In genomic region chr6:124964084-124964763, GRCh38 we compare ENCODE assay signal across 8 cellular contexts. TPM values are rescaled to one million over a fixed set of nuclear protein-coding genes. Genes with fewer than 3 reads are reported as not detected.
DNase-seq lines count a peak whose midpoint lies in the region; ATAC-seq and TF ChIP-seq lines count a peak whose summit lies in the region.

No MANE protein-coding gene starts in this region.

- H3K27ac ChIP-seq in CD4-positive, alpha-beta T cell (ENCODE audit: low read depth, low read length), result no peak overlapping the region
- H3K27ac ChIP-seq in SJCRH30, result peak overlapping the region; percentile 63

- no peaks in the 10 kb centered on the region; the same call in 1 of the 2 replicates for H3K36me3 ChIP-seq in SJCRH30

- peaks cover 32% of the 10 kb centered on the region for H3K27me3 ChIP-seq in CD4-positive, alpha-beta T cell (ENCODE audit: control insufficient read depth, insufficient read depth, low read length)
- no peaks in the 10 kb centered on the region for H3K27me3 ChIP-seq in SJCRH30

- H3K4me1 ChIP-seq in SJCRH30, result peaks cover 30% of the 10 kb centered on the region

- H3K27ac Mint-ChIP-seq in CD4-positive, alpha-beta T cell, result no peak overlapping the region

- peak overlapping the region; percentile 69 for H3K4me3 Mint-ChIP-seq in CD4-positive, alpha-beta T cell

- peaks cover 35% of the 10 kb centered on the region for H3K4me1 Mint-ChIP-seq in CD4-positive, alpha-beta T cell (ENCODE audit: low read depth)

- POLR2A ChIA-PET in CD4-positive, alpha-beta T cell (lab: Charles Lee), result no interaction called here

- no peak for ATAC-seq in CD4-positive, alpha-beta T cell (ENCODE audit: poor library complexity)
- peak; percentile 52 for ATAC-seq in omental fat pad (ENCODE audit: low FRiP score)
- no peak for ATAC-seq in GM18870 (IDR thresholded peaks at IDR 0.05; ENCODE audit: unreplicated experiment)

- H3K27me3 Mint-ChIP-seq in CD4-positive, alpha-beta T cell, result peaks cover 50% of the 10 kb centered on the region

- no peaks in the 10 kb centered on the region for H3K9me3 ChIP-seq in CD4-positive, alpha-beta T cell (ENCODE audit: control insufficient read depth, low read length)
- no peaks in the 10 kb centered on the region for H3K9me3 ChIP-seq in SJCRH30 (replicated peaks)

- CTCF ChIA-PET in CD4-positive, alpha-beta T cell (lab: Charles Lee), result no interaction called here

- H3K36me3 Mint-ChIP-seq in CD4-positive, alpha-beta T cell (ENCODE audit: low read depth), result no peaks in the 10 kb centered on the region

- no peak for TF ChIP-seq CTCF in CD4-positive, alpha-beta T cell (IDR thresholded peaks at IDR 0.05)
- TF ChIP-seq CTCF in omental fat pad (IDR thresholded peaks at IDR 0.05), result no peak

- no peak for DNase-seq in CD4-positive, alpha-beta T cell
- DNase-seq in SJCRH30, result peak in 1 of 2 experiments; percentile 13
- DNase-seq in fibroblast of the conjunctiva (ENCODE audit: low read depth), result peak; percentile 58
- DNase-seq in omental fat pad (ENCODE audit: low spot score), result no peak
- DNase-seq in HT-29 (ENCODE audit: low spot score), result no peak
- DNase-seq in NCI-H1694 treated with DMSO at 0.1 percent for 48 hours (lab: John Stamatoyannopoulos, UW), result no peak
- no peak for DNase-seq in 8988T

- no peaks in the 10 kb centered on the region for H3K9me3 Mint-ChIP-seq in CD4-positive, alpha-beta T cell

- H3K4me3 ChIP-seq in SJCRH30, result peak overlapping the region; percentile 93

- intact Hi-C loops in CD4-positive, alpha-beta T cell (cut with DNase I, micrococcal nuclease), result no loop called here

RNA-seq across cellular contexts. Expression of gene RNF217, which starts 2.0 kb away (rescaled TPM):
- total RNA-seq in CD4-positive, alpha-beta T cell, result 1 to 10 TPM; 3.7 to 4.6 TPM
- total RNA-seq in SJCRH30 (2014; rRNA removed; shearing (Covaris generic)), result 11.5 and 16.0 TPM in 2 replicates
- total RNA-seq in omental fat pad, result 10 to 100 TPM; 30.7 to 61.1 (median 38.4) TPM
- not detected in 2 replicates for total RNA-seq in HT-29 (2014; rRNA removed; shearing (Covaris generic))
